ENCODE assay signal across 16 cellular contexts in genomic region chr17:8002646-8003593, GRCh38. TPM values are rescaled to one million over a fixed set of nuclear protein-coding genes. Genes with fewer than 3 reads are reported as not detected.
A peak's percentile ranks its signal among the peaks of the same experiment; 100 is the strongest.
DNase-seq lines count a peak whose midpoint lies in the region; ATAC-seq and TF ChIP-seq lines count a peak whose summit lies in the region.
"Had no signal": no experiment of that assay in that cellular context is flagged by ENCODE, and none has a peak within 500 bp of the region (broad histone marks: within the 10 kb centered on the region; RNA-seq: fewer than 3 reads in every experiment).

No MANE protein-coding gene starts in this region.

- no peak overlapping the region for H2BK5ac ChIP-seq in mesendoderm (ENCODE audit: low read length)

- H4K5ac ChIP-seq in mesendoderm (ENCODE audit: low read length), result no peak overlapping the region

- intact Hi-C loops in testis (cut with DNase I; ENCODE audit: low total_unique reads), result no loop called here

- peaks cover 6% of the 10 kb centered on the region for H3K4me1 Mint-ChIP-seq in activated T-cell treated with anti-CD3 and anti-CD28 coated beads, Interleukin-2, amount 50 U/mL, for 24 hours (ENCODE audit: low read depth)
- peaks cover 7% of the 10 kb centered on the region for H3K4me1 Mint-ChIP-seq in activated T-cell treated with anti-CD3 and anti-CD28 coated beads, Interleukin-2, amount 50 U/mL, for 72 hours (ENCODE audit: low read depth)
- peaks cover 14% of the 10 kb centered on the region for H3K4me1 Mint-ChIP-seq in endodermal cell

- no peak overlapping the region for H3K4ac ChIP-seq in mesendoderm (ENCODE audit: low read depth, low read length)

- no peaks in the 10 kb centered on the region for H3K79me1 ChIP-seq in mesendoderm (ENCODE audit: low read length)

- peaks cover 49% of the 10 kb centered on the region for H3K27me3 Mint-ChIP-seq in activated T-cell treated with anti-CD3 and anti-CD28 coated beads, Interleukin-2, amount 50 U/mL, for 24 hours
- H3K27me3 Mint-ChIP-seq in activated T-cell treated with anti-CD3 and anti-CD28 coated beads, Interleukin-2, amount 50 U/mL, for 72 hours (ENCODE audit: low read depth), result peaks cover 45% of the 10 kb centered on the region
- peaks cover 70% of the 10 kb centered on the region for H3K27me3 Mint-ChIP-seq in endodermal cell (ENCODE audit: insufficient read depth)

- H3K23ac ChIP-seq in mesendoderm (ENCODE audit: low read length), result no peak overlapping the region

- no peaks in the 10 kb centered on the region for H3K4me1 ChIP-seq in endodermal cell (ENCODE audit: control insufficient read depth, insufficient read depth, low read length)
- H3K4me1 ChIP-seq in mesendoderm (ENCODE audit: control insufficient read depth, low read depth, low read length), result no peaks in the 10 kb centered on the region
- H3K4me1 ChIP-seq in testis, result peaks cover 4% of the 10 kb centered on the region
- H3K4me1 ChIP-seq: A549 had no signal

- no peak overlapping the region for H2BK120ac ChIP-seq in mesendoderm (ENCODE audit: low read depth, low read length)

- in situ Hi-C loops in ACHN (cut with HindIII; ENCODE audit: low pct_ligation_motif_present, low pct_unique_long_range_greater_than_20kb, low sequenced_read_pairs), result no loop called here

- no peak overlapping the region for H3K27ac Mint-ChIP-seq in activated T-cell treated with anti-CD3 and anti-CD28 coated beads, Interleukin-2, amount 50 U/mL, for 24 hours
- H3K27ac Mint-ChIP-seq in activated T-cell treated with anti-CD3 and anti-CD28 coated beads, Interleukin-2, amount 50 U/mL, for 72 hours, result no peak overlapping the region
- no peak overlapping the region for H3K27ac Mint-ChIP-seq in endodermal cell

- no peak for DNase-seq in activated T-cell treated with anti-CD3 and anti-CD28 coated beads, Interleukin-2, amount 50 U/mL, for 24 hours
- DNase-seq in activated T-cell treated with anti-CD3 and anti-CD28 coated beads, Interleukin-2, amount 50 U/mL, for 72 hours, result no peak
- DNase-seq in endodermal cell (peak; percentile 70), mesendoderm (no peak), testis (no peak), NOMO-1 (lab: John Stamatoyannopoulos, UW; ENCODE audit: unreplicated experiment in 2 of 2) (no peak), ACHN (no peak)
- DNase-seq: activated T-cell treated with anti-CD3 and anti-CD28 coated beads, Interleukin-2, amount 50 U/mL, for 4 hours; brain microvascular endothelial cell; NCI-H1436 had no signal

- TF ChIP-seq CTCF in endodermal cell (conservative IDR thresholded peaks at IDR 0.05) (peak; percentile 13), testis (IDR thresholded peaks at IDR 0.05) (no peak)

- peak overlapping the region; percentile 48 for H3K4me3 Mint-ChIP-seq in activated T-cell treated with anti-CD3 and anti-CD28 coated beads, Interleukin-2, amount 50 U/mL, for 24 hours
- peak overlapping the region in 1 of 2 donors; percentile 48 for H3K4me3 Mint-ChIP-seq in activated T-cell treated with anti-CD3 and anti-CD28 coated beads, Interleukin-2, amount 50 U/mL, for 72 hours
- H3K4me3 Mint-ChIP-seq in endodermal cell, result peak overlapping the region; percentile 41

- H3K27ac ChIP-seq in endodermal cell (ENCODE audit: low read depth, low read length), result no peak overlapping the region
- H3K27ac ChIP-seq in mesendoderm (ENCODE audit: low read depth, low read length), result no peak overlapping the region
- H3K27ac ChIP-seq in testis, result no peak overlapping the region
- H3K27ac ChIP-seq: A549, brain microvascular endothelial cell had no signal

- no peaks in the 10 kb centered on the region for H3K9me3 Mint-ChIP-seq in activated T-cell treated with anti-CD3 and anti-CD28 coated beads, Interleukin-2, amount 50 U/mL, for 24 hours
- no peaks in the 10 kb centered on the region for H3K9me3 Mint-ChIP-seq in activated T-cell treated with anti-CD3 and anti-CD28 coated beads, Interleukin-2, amount 50 U/mL, for 72 hours
- H3K9me3 Mint-ChIP-seq in endodermal cell, result no peaks in the 10 kb centered on the region
- H3K9me3 Mint-ChIP-seq: activated T-cell treated with anti-CD3 and anti-CD28 coated beads, Interleukin-2, amount 50 U/mL, for 4 hours had no signal

- H2AK5ac ChIP-seq in mesendoderm (ENCODE audit: low read length), result no peak overlapping the region

- no peak overlapping the region for H3K4me2 ChIP-seq in mesendoderm (ENCODE audit: low read length)
- H3K4me2 ChIP-seq: A549 had no signal

- H3K9me3 ChIP-seq in endodermal cell (ENCODE audit: control insufficient read depth, low read length) (no peaks in the 10 kb centered on the region), testis (no peaks in the 10 kb centered on the region)
- H3K9me3 ChIP-seq: A549 had no signal

- H3K36me3 Mint-ChIP-seq in activated T-cell treated with anti-CD3 and anti-CD28 coated beads, Interleukin-2, amount 50 U/mL, for 24 hours (ENCODE audit: low read depth), result no peaks in the 10 kb centered on the region
- H3K36me3 Mint-ChIP-seq in activated T-cell treated with anti-CD3 and anti-CD28 coated beads, Interleukin-2, amount 50 U/mL, for 72 hours (ENCODE audit: insufficient read depth in 2 of 2), result no peaks in the 10 kb centered on the region
- no peaks in the 10 kb centered on the region for H3K36me3 Mint-ChIP-seq in endodermal cell (ENCODE audit: low read depth)

- no peak overlapping the region for H3K18ac ChIP-seq in mesendoderm (ENCODE audit: low read length)

- H3K9ac ChIP-seq in endodermal cell (ENCODE audit: extremely low read depth, low read length, poor library complexity, severe bottlenecking), result no peak overlapping the region
- H3K9ac ChIP-seq in mesendoderm (ENCODE audit: low read length), result no peak overlapping the region

- H2BK15ac ChIP-seq in mesendoderm (replicated peaks; ENCODE audit: low read depth), result no peak overlapping the region

- H3K4me3 ChIP-seq in endodermal cell (ENCODE audit: low read length) (peak overlapping the region; percentile 3), mesendoderm (ENCODE audit: low read length) (no peak overlapping the region), testis (peak overlapping the region; percentile 12 to 34)
- H3K4me3 ChIP-seq: A549 had no signal

- H3K36me3 ChIP-seq in endodermal cell (ENCODE audit: control insufficient read depth, insufficient read depth, low read length) (no peaks in the 10 kb centered on the region), mesendoderm (ENCODE audit: control insufficient read depth, insufficient read depth, low read length) (no peaks in the 10 kb centered on the region), testis (ENCODE audit: low read depth, missing control alignments) (no peaks in the 10 kb centered on the region)
- H3K36me3 ChIP-seq: brain microvascular endothelial cell had no signal

- no peak overlapping the region for H4K8ac ChIP-seq in mesendoderm (ENCODE audit: low read depth, low read length)

- H3K27me3 ChIP-seq in endodermal cell (ENCODE audit: control insufficient read depth, insufficient read depth, low read length, poor library complexity, severe bottlenecking) (peaks cover 73% of the 10 kb centered on the region), mesendoderm (ENCODE audit: insufficient read depth, low read length, poor library complexity) (peaks cover 16% of the 10 kb centered on the region), testis (no peaks in the 10 kb centered on the region)

- WGBS in endodermal cell (ENCODE audit: insufficient coverage in 1 of 2, insufficient read length in 1 of 2), 2 experiments, result 23 to 40% methylated on average over 46 to 98 of the region's 98 CpGs
- WGBS in mesendoderm (ENCODE audit: extremely low coverage, insufficient coverage, low lambda C conversion rate), result no CpG with 5 or more reads among the region's 98 CpGs
- 1 to 2% methylated on average over 28 to 40 of the region's 98 CpGs for WGBS in testis, 2 donors

- H3K56ac ChIP-seq in mesendoderm (ENCODE audit: low read length), result peak overlapping the region; percentile 7

- no peaks in the 10 kb centered on the region for H3K79me2 ChIP-seq in mesendoderm (ENCODE audit: control insufficient read depth, insufficient read depth, low read length)

- ATAC-seq in activated T-cell treated with anti-CD3 and anti-CD28 coated beads, Interleukin-2, amount 50 U/mL, for 72 hours (replicated peaks in 1 of 2), result no peak
- ATAC-seq in GM21529 (IDR thresholded peaks at IDR 0.05; ENCODE audit: unreplicated experiment), result no peak
- ATAC-seq: A549 had no signal

- no peak for TF ChIP-seq POLR2A in testis (IDR thresholded peaks at IDR 0.05)

RNA-seq across cellular contexts. Expression of gene GUCY2D, which starts 0.5 kb away (rescaled TPM):
- under 1 TPM in 1 of 2 donors, not detected in 1; 0.34 TPM for total RNA-seq in activated T-cell treated with anti-CD3 and anti-CD28 coated beads, Interleukin-2, amount 50 U/mL, for 72 hours
- total RNA-seq in endodermal cell (1 to 10 TPM; 1.2 to 1.6 TPM), testis (1 to 10 TPM; 1.3 to 1.7 TPM)
- 0.14 TPM for polyA plus RNA-seq in endodermal cell (2013, experiment 1 of 2)
- 0.37 TPM for polyA plus RNA-seq in endodermal cell (2013, experiment 2 of 2)
- polyA plus RNA-seq in mesendoderm (2013, experiment 1 of 2), result not detected
- polyA plus RNA-seq in mesendoderm (2013, experiment 2 of 2), result not detected
- 2.4 TPM for polyA plus RNA-seq in testis (ENCODE audit: insufficient read depth, low read depth, low replicate concordance)
- total RNA-seq: fibroblast of lung, skeletal muscle tissue had no signal
- polyA plus RNA-seq: fibroblast of lung had no signal

RNA-seq across cellular contexts. Expression of gene ALOX15B, which starts 35.9 kb away (rescaled TPM):
- under 1 TPM; 0.14 TPM for total RNA-seq in activated T-cell treated with anti-CD3 and anti-CD28 coated beads, Interleukin-2, amount 50 U/mL, for 72 hours
- total RNA-seq in endodermal cell, result not detected
- polyA plus RNA-seq in endodermal cell (2013, experiment 1 of 2), result not detected
- not detected for polyA plus RNA-seq in endodermal cell (2013, experiment 2 of 2)
- polyA plus RNA-seq in mesendoderm (2013, experiment 1 of 2), result 0.03 TPM
- 0.07 TPM for polyA plus RNA-seq in mesendoderm (2013, experiment 2 of 2)
- total RNA-seq in testis, result 1 to 10 TPM in 1 of 2 donors, under 1 TPM in 1; 0.79 to 2.2 TPM
- polyA plus RNA-seq in testis (ENCODE audit: insufficient read depth, low read depth, low replicate concordance), result 1.8 TPM
- total RNA-seq: Daoy; fibroblast of lung; T-helper 2 cell treated with Interferon-gamma antibody and Interleukin-4, amounts not matched to agents 100 ng/mL and 5 ng/mL, for 36 hours had no signal
- polyA plus RNA-seq: A549, fibroblast of lung had no signal
